8 cellular contexts compared by ENCODE assay signal in the genomic region with DNA sequence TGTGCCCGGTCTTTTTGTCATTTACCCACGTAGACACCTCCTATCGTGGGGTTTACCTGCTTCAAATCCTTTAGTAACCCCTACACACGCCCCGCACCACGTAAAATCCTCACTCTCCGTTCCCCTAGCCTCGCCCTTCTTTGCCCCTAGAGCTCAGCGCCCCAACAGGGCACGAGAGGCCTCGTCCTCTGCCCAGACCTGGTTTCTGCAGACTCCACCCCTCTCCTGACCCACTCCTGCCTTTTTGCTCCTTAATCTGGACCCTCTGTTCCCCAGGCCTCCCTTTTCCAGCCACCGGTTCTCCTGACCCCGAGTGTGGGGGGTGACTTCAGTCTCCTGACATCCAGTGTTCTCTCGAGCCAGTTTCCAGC. TPM values are rescaled to one million over a fixed set of nuclear protein-coding genes. Genes with fewer than 3 reads are reported as not detected.
DNase-seq lines count a peak whose midpoint lies in the region; FAIRE-seq and TF ChIP-seq lines count a peak whose summit lies in the region.

No MANE protein-coding gene starts in this region.

- peak overlapping the region; percentile 85 for H3K27ac Mint-ChIP-seq in T-helper 1 cell treated with Interleukin-12 subunit alpha and Interleukin-12 subunit beta and Interleukin-4 antibody, amounts not matched to agents 30 μg/mL and 1 μg/mL, for 36 hours

- H3K9me3 ChIP-seq in AG04450 (ENCODE audit: control insufficient read depth, insufficient read depth, low read length) (peaks cover 39% of the 10 kb centered on the region), esophagus (ENCODE audit: control insufficient read depth in 2 of 2, insufficient read depth in 1 of 2, low read depth in 1 of 2, low read length in 1 of 2) (peaks cover 9 to 25% of the 10 kb centered on the region in 2 donors), neuron (ENCODE audit: low read length) (peaks cover 37% of the 10 kb centered on the region)

- peaks cover 10% of the 10 kb centered on the region for H3K4me1 Mint-ChIP-seq in T-helper 1 cell treated with Interleukin-12 subunit alpha and Interleukin-12 subunit beta and Interleukin-4 antibody, amounts not matched to agents 30 μg/mL and 1 μg/mL, for 36 hours (ENCODE audit: low read depth)

- peaks cover 70% of the 10 kb centered on the region for H3K9me3 Mint-ChIP-seq in T-helper 1 cell treated with Interleukin-12 subunit alpha and Interleukin-12 subunit beta and Interleukin-4 antibody, amounts not matched to agents 30 μg/mL and 1 μg/mL, for 36 hours

- POLR2A ChIA-PET in AG04450 (lab: Yijun Ruan, JAX) = no interaction called here

- CTCF ChIA-PET in AG04450 (lab: Charles Lee) = interaction anchor here (1.1 kb wide), 1 partner anchor 10 kb away, joined by 3 read pairs; no protein-coding TSS in a partner anchor

- H2AFZ ChIP-seq in neuron (ENCODE audit: low read depth, low read length) = no peak overlapping the region

- no peak for FAIRE-seq in GM12891 (lab: Jason Lieb, UNC)

- H3K4me1 ChIP-seq in esophagus (ENCODE audit: control insufficient read depth in 2 of 2, insufficient read depth in 2 of 2, low read length in 1 of 2) (peaks cover 0 to 4% of the 10 kb centered on the region in 2 donors), neuron (ENCODE audit: insufficient read depth, low read length) (no peaks in the 10 kb centered on the region)

- TF ChIP-seq POLR2A in GM12891 (IDR thresholded peaks at IDR 0.05; ENCODE audit: low read depth, low read length) = no peak; the same call in 1 of the 2 replicates

- no peak for DNase-seq in AG04450 (ENCODE audit: low read depth, low spot score)
- DNase-seq in GM12891 (ENCODE audit: insufficient read length, low spot score) = peak; percentile 12
- DNase-seq in NCI-H446 (lab: John Stamatoyannopoulos, UW) = no peak
- no peak for DNase-seq in NCI-H526 treated with DMSO at 0.1 percent for 48 hours (lab: John Stamatoyannopoulos, UW)
- no peak for DNase-seq in dedifferentiated amniotic fluid mesenchymal stem cell (ENCODE audit: extremely low spot score)

- H3K27ac ChIP-seq in AG04450 (ENCODE audit: low read depth, low read length) (peak overlapping the region; percentile 87), esophagus (ENCODE audit: low read depth in 2 of 2, low read length in 1 of 2) (peak overlapping the region; percentile 75 to 76)

- peaks cover 0 to 10% of the 10 kb centered on the region in 2 donors for H3K36me3 ChIP-seq in esophagus (ENCODE audit: control insufficient read depth in 2 of 2, insufficient read depth in 2 of 2, low read length in 1 of 2)
- H3K36me3 ChIP-seq in neuron (ENCODE audit: insufficient read depth, low read length) = peaks cover 58% of the 10 kb centered on the region

- H3K4me3 ChIP-seq in AG04450 (ENCODE audit: low read depth, low read length) (peak overlapping the region; percentile 93), esophagus (ENCODE audit: low read depth in 1 of 2, low read length in 2 of 2) (peak overlapping the region; percentile 73 to 74), neuron (ENCODE audit: low read length) (peak overlapping the region; percentile 87)

- H3K27me3 Mint-ChIP-seq in T-helper 1 cell treated with Interleukin-12 subunit alpha and Interleukin-12 subunit beta and Interleukin-4 antibody, amounts not matched to agents 30 μg/mL and 1 μg/mL, for 36 hours (ENCODE audit: low read depth) = no peaks in the 10 kb centered on the region

- H3K36me3 Mint-ChIP-seq in T-helper 1 cell treated with Interleukin-12 subunit alpha and Interleukin-12 subunit beta and Interleukin-4 antibody, amounts not matched to agents 30 μg/mL and 1 μg/mL, for 36 hours (ENCODE audit: low read depth) = peaks cover 44% of the 10 kb centered on the region

- WGBS in esophagus, 2 donors = 4 to 8% methylated on average over 14 of the region's 14 CpGs

- H3K27me3 ChIP-seq in AG04450 (ENCODE audit: control insufficient read depth, insufficient read depth, low read length) (no peaks in the 10 kb centered on the region), esophagus (ENCODE audit: control insufficient read depth in 1 of 2, insufficient read depth in 2 of 2, low read length in 2 of 2) (no peaks in the 10 kb centered on the region), neuron (ENCODE audit: insufficient read depth, low read length) (no peaks in the 10 kb centered on the region)

- peak overlapping the region; percentile 87 for H3K4me3 Mint-ChIP-seq in T-helper 1 cell treated with Interleukin-12 subunit alpha and Interleukin-12 subunit beta and Interleukin-4 antibody, amounts not matched to agents 30 μg/mL and 1 μg/mL, for 36 hours

- no peak; the same call in 1 of the 2 replicates for TF ChIP-seq CTCF in AG04450 (IDR thresholded peaks at IDR 0.05; ENCODE audit: low read depth, low read length)

TF ChIP-seq in GM12891, 5 proteins besides CTCF, POLR2A, EP300 and RAD21:
- no peak for TF ChIP-seq POU2F2 (IDR thresholded peaks at IDR 0.05; ENCODE audit: low read depth, low read length)
- no peak for TF ChIP-seq SPI1 (IDR thresholded peaks at IDR 0.05; ENCODE audit: low read depth, low read length)
- no peak for TF ChIP-seq TAF1 (IDR thresholded peaks at IDR 0.05; ENCODE audit: low read depth, low read length)
- TF ChIP-seq POLR2AphosphoS5 (IDR thresholded peaks at IDR 0.05; ENCODE audit: low read depth, low read length) = no peak
- TF ChIP-seq PAX5 (IDR thresholded peaks at IDR 0.05; ENCODE audit: insufficient read depth, low read length, severe bottlenecking) = no peak

RNA-seq across cellular contexts. Expression of a gene that starts 0.4 kb away (rescaled TPM):
- polyA plus RNA-seq in AG04450 (2011; rRNA removed) (23.4 and 29.3 TPM in 2 replicates), esophagus (1 to 10 TPM; 4.0 to 8.9 TPM)
- 18.6 and 22.4 TPM in 2 replicates for polyA minus RNA-seq in AG04450 (2011; rRNA and poly(A)+ RNA removed)
- polyA plus RNA-seq in GM12891 (2012; ENCODE audit: low read depth, missing spikeins) = 3.9 TPM

RNA-seq across cellular contexts. Expression of a gene that starts 28.4 kb away (rescaled TPM):
- polyA plus RNA-seq in AG04450 (2011; rRNA removed) (15.6 and 19.9 TPM in 2 replicates), esophagus (1 to 10 TPM; 5.4 to 5.7 TPM)
- polyA minus RNA-seq in AG04450 (2011; rRNA and poly(A)+ RNA removed) = 15.9 and 17.0 TPM in 2 replicates
- polyA plus RNA-seq in GM12891 (2012; ENCODE audit: low read depth, missing spikeins) = 36.1 TPM

RNA-seq across cellular contexts. Expression of a gene that starts 30.9 kb away (rescaled TPM):
- polyA plus RNA-seq in AG04450 (2011; rRNA removed) = 0.04 and 0.05 TPM in 2 replicates
- polyA minus RNA-seq in AG04450 (2011; rRNA and poly(A)+ RNA removed) = not detected in 2 replicates
- not detected for polyA plus RNA-seq in GM12891 (2012; ENCODE audit: low read depth, missing spikeins)
- under 1 TPM; 0.04 to 0.05 TPM for polyA plus RNA-seq in esophagus

RNA-seq across cellular contexts. Expression of a gene that starts 55.3 kb away (rescaled TPM):
- 4.3 TPM in 2 replicates for polyA plus RNA-seq in AG04450 (2011; rRNA removed)
- 7.3 and 9.3 TPM in 2 replicates for polyA minus RNA-seq in AG04450 (2011; rRNA and poly(A)+ RNA removed)
- 0.18 TPM for polyA plus RNA-seq in GM12891 (2012; ENCODE audit: low read depth, missing spikeins)
- polyA plus RNA-seq in esophagus = under 1 TPM; 0.27 to 0.35 TPM
